In the genomic region with DNA sequence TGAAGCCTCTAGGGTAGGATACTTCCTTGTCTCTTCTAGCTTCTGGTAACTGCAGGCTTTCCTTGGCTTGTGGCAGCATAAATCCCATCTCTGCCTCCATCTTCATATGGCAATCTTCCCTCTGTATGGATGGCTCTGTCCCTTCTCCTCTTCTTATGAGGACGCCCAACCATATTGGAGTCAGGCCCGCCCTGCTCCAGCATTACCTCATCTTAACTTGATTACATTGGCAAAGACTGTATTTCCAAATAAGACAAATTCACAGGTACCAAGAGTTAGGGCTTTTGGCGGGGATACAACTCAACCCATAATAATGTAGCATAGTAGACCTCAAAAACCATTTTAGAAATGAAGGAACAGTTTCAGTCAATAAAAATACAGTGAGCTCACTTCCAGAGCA, we compare ENCODE assay signal across 20 cellular contexts.
"Had no signal": no experiment of that assay in that cellular context is flagged by ENCODE, and none has a peak within 500 bp of the region (broad histone marks: within the 10 kb centered on the region; RNA-seq: fewer than 3 reads in every experiment).

No MANE protein-coding gene starts in this region.

- H3K9me3 ChIP-seq: SK-N-SH had no signal

- ATAC-seq: Panc1, PC-3, T-cell had no signal

- H3K27ac ChIP-seq: RWPE1 had no signal

- H3K36me3 Mint-ChIP-seq: T-cell had no signal

- H3K9ac ChIP-seq: SK-N-SH had no signal

- H3K4me2 ChIP-seq: SK-N-SH had no signal

- H3K27ac Mint-ChIP-seq: T-cell had no signal

- H3K4me3 Mint-ChIP-seq: T-cell had no signal

- DNase-seq: KBM-7, MV-4-11, NCI-H1048, NCI-H1105, NCI-H1417, NCI-H1436 treated with DMSO at 0.1 percent for 48 hours, NCI-H1694, NCI-H187 treated with DMSO at 0.1 percent for 48 hours, NCI-H2029 treated with DMSO at 0.1 percent for 48 hours, NCI-H2227 treated with DMSO at 0.1 percent for 48 hours, NCI-H524, NCI-H526 treated with DMSO at 0.1 percent for 48 hours, NCI-H748 treated with DMSO at 0.1 percent for 48 hours, PC-3, SHP77, SK-N-SH, SW 1271, T-cell had no signal

- H3K9me3 Mint-ChIP-seq: T-cell had no signal

- H3K4me1 Mint-ChIP-seq: T-cell had no signal

- H3K9me2 ChIP-seq: SK-N-SH had no signal
